Comparison of ENCODE assay signal across 8 cellular contexts in genomic region chr4:122716825-122717448, GRCh38. TPM values are rescaled to one million over a fixed set of nuclear protein-coding genes. Genes with fewer than 3 reads are reported as not detected.
DNase-seq lines count a peak whose midpoint lies in the region; ATAC-seq and TF ChIP-seq lines count a peak whose summit lies in the region.

No MANE protein-coding gene starts in this region.

- no peak overlapping the region for H3K9ac ChIP-seq in SU-DHL-6 (ENCODE audit: low read length)

- H3K9me3 Mint-ChIP-seq in activated naive CD8-positive, alpha-beta T cell treated with anti-CD3 and anti-CD28 coated beads for 36 hours: no peaks in the 10 kb centered on the region

- peak; percentile 89 for TF ChIP-seq CTCF in DOHH2 (IDR thresholded peaks at IDR 0.05; ENCODE audit: low read depth, low read length, poor library complexity, severe bottlenecking)
- peak; percentile 37 for TF ChIP-seq CTCF in SU-DHL-6 (IDR thresholded peaks at IDR 0.05; ENCODE audit: insufficient read depth, low read length, poor library complexity, severe bottlenecking)
- TF ChIP-seq CTCF in cardiac muscle cell (IDR thresholded peaks at IDR 0.05; ENCODE audit: low read depth, low read length): peak; percentile 93

- H3K27me3 ChIP-seq in DOHH2 (ENCODE audit: control insufficient read depth, low read length): peaks cover 10% of the 10 kb centered on the region
- H3K27me3 ChIP-seq in SU-DHL-6 (ENCODE audit: low read length): no peaks in the 10 kb centered on the region
- no peaks in the 10 kb centered on the region for H3K27me3 ChIP-seq in cardiac muscle cell

- no peak overlapping the region for H2AFZ ChIP-seq in SU-DHL-6 (ENCODE audit: low read depth, low read length, severe bottlenecking)

- H3K4me3 Mint-ChIP-seq in activated naive CD8-positive, alpha-beta T cell treated with anti-CD3 and anti-CD28 coated beads for 36 hours: no peak overlapping the region

- H3K4me2 ChIP-seq in DOHH2 (ENCODE audit: low read length) (no peak overlapping the region), SU-DHL-6 (ENCODE audit: low read depth, low read length, poor library complexity, severe bottlenecking) (no peak overlapping the region)

- H3K27ac Mint-ChIP-seq in activated naive CD8-positive, alpha-beta T cell treated with anti-CD3 and anti-CD28 coated beads for 36 hours: no peak overlapping the region

- H3K4me3 ChIP-seq in DOHH2 (ENCODE audit: low read length): no peak overlapping the region
- H3K4me3 ChIP-seq in SU-DHL-6 (ENCODE audit: insufficient read depth, low read length, poor library complexity, severe bottlenecking): no peak overlapping the region
- H3K4me3 ChIP-seq in cardiac muscle cell: no peak overlapping the region

- peaks cover 8% of the 10 kb centered on the region for H3K27me3 Mint-ChIP-seq in activated naive CD8-positive, alpha-beta T cell treated with anti-CD3 and anti-CD28 coated beads for 36 hours

- H3K36me3 ChIP-seq in DOHH2 (ENCODE audit: control insufficient read depth, low read length): no peaks in the 10 kb centered on the region
- H3K36me3 ChIP-seq in SU-DHL-6 (ENCODE audit: low read length): no peaks in the 10 kb centered on the region
- H3K36me3 ChIP-seq in cardiac muscle cell: no peaks in the 10 kb centered on the region

- DNase-seq in HT1080 (ENCODE audit: low read depth): peak; percentile 67
- DNase-seq in activated naive CD8-positive, alpha-beta T cell treated with anti-CD3 and anti-CD28 coated beads for 36 hours: peak; percentile 58
- peak; percentile 79 to 81 for DNase-seq in cardiac muscle cell (ENCODE audit: low read depth in 1 of 2, low spot score in 1 of 2)
- peak; percentile 29 for DNase-seq in retina
- no peak for DNase-seq in GOT3 (lab: John Stamatoyannopoulos, UW)

- H3K79me2 ChIP-seq in DOHH2 (ENCODE audit: control insufficient read depth, low read length) (no peaks in the 10 kb centered on the region), SU-DHL-6 (ENCODE audit: insufficient read depth, low read length) (no peaks in the 10 kb centered on the region)

- H3K9me2 ChIP-seq in DOHH2 (replicated peaks; ENCODE audit: control insufficient read depth, low read length): no peaks in the 10 kb centered on the region
- H3K9me2 ChIP-seq in SU-DHL-6 (replicated peaks; ENCODE audit: insufficient read depth, low read length): no peaks in the 10 kb centered on the region

- H3K36me3 Mint-ChIP-seq in activated naive CD8-positive, alpha-beta T cell treated with anti-CD3 and anti-CD28 coated beads for 36 hours: no peaks in the 10 kb centered on the region

- H3F3A ChIP-seq in DOHH2 (ENCODE audit: control insufficient read depth, insufficient read depth): no peaks in the 10 kb centered on the region
- H3F3A ChIP-seq in SU-DHL-6 (ENCODE audit: insufficient read depth): no peaks in the 10 kb centered on the region

- no peaks in the 10 kb centered on the region for H4K20me1 ChIP-seq in DOHH2 (ENCODE audit: control insufficient read depth, insufficient read depth, low read depth, low read length)
- no peaks in the 10 kb centered on the region for H4K20me1 ChIP-seq in SU-DHL-6 (ENCODE audit: low read depth, low read length)

- peak; percentile 92 for ATAC-seq in GM21360 (IDR thresholded peaks at IDR 0.05; ENCODE audit: unreplicated experiment)

- H3K4me1 ChIP-seq in DOHH2 (ENCODE audit: control insufficient read depth, low read length) (no peaks in the 10 kb centered on the region), cardiac muscle cell (ENCODE audit: low read depth) (peaks cover 10% of the 10 kb centered on the region)

- H3K4me1 Mint-ChIP-seq in activated naive CD8-positive, alpha-beta T cell treated with anti-CD3 and anti-CD28 coated beads for 36 hours: peaks cover 11% of the 10 kb centered on the region

- H3K9me3 ChIP-seq in DOHH2 (ENCODE audit: control insufficient read depth, insufficient read depth, low read length) (no peaks in the 10 kb centered on the region), SU-DHL-6 (ENCODE audit: insufficient read depth, low read length) (no peaks in the 10 kb centered on the region), cardiac muscle cell (ENCODE audit: low read depth) (no peaks in the 10 kb centered on the region)

- H3K27ac ChIP-seq in DOHH2 (ENCODE audit: low read depth, low read length) (no peak overlapping the region), SU-DHL-6 (ENCODE audit: low read depth, low read length) (no peak overlapping the region), cardiac muscle cell (no peak overlapping the region)

RNA-seq across cellular contexts. Expression of gene BBS12, which starts 15.6 kb away (rescaled TPM):
- 1.5 and 1.7 TPM in 2 replicates for total RNA-seq in HT1080 (2014; rRNA removed; shearing (Covaris generic))
- 2.3 and 2.8 TPM in 2 replicates for polyA plus RNA-seq in HT1080 (2015; cell fraction: cytosol; rRNA removed)
- 2.1 and 2.7 TPM in 2 replicates for polyA plus RNA-seq in HT1080 (2015; cell fraction: nucleus; rRNA removed)
- 1 to 10 TPM in 1 of 2 experiments, under 1 TPM in 1; 0.72 to 1.2 TPM for total RNA-seq in activated naive CD8-positive, alpha-beta T cell treated with anti-CD3 and anti-CD28 coated beads for 36 hours
- total RNA-seq in cardiac muscle cell: 3.2 and 4.9 TPM in 2 replicates
- 7.4 and 9.9 TPM in 2 replicates for polyA plus RNA-seq in cardiac muscle cell

Comparison
In these comparisons a context has a peak if more than half of its experiments do, and no peak if none do; other contexts are left out.
1. CTCF ChIP-seq: peak in every context shown above with its lines; median percentile 93 in cardiac muscle cell; 89 in DOHH2; 37 in SU-DHL-6.